Comparison of ENCODE assay signal across 29 cellular contexts in genomic region chr10:18190840-18191239, GRCh38. TPM values are rescaled to one million over a fixed set of nuclear protein-coding genes. Genes with fewer than 3 reads are reported as not detected.
"Had no signal": no experiment of that assay in that cellular context is flagged by ENCODE, and none has a peak within 500 bp of the region (broad histone marks: within the 10 kb centered on the region; RNA-seq: fewer than 3 reads in every experiment).

No MANE protein-coding gene starts in this region.

- H3K9me3 ChIP-seq: psoas muscle, spleen, suprapubic skin, testis, tibial artery, transverse colon, upper lobe of right lung, uterus had no signal

- DNase-seq: naive thymus-derived CD4-positive, alpha-beta T cell; natural killer cell; occipital lobe; posterior cingulate gyrus; psoas muscle; right cardiac atrium; spleen; stimulated activated CD4-positive, alpha-beta T cell treated with anti-CD3 and anti-CD28 coated beads, Interleukin-12 subunit alpha, Interleukin-12 subunit beta, amount 100 ng/mL, for 4 hours; stimulated activated CD4-positive, alpha-beta T cell treated with anti-CD3 and anti-CD28 coated beads, Interleukin-1b, Interleukin-23, amount 100 ng/mL, for 48 hours; stimulated activated CD4-positive, alpha-beta T cell treated with anti-CD3 and anti-CD28 coated beads, Interleukin-4, amount 100 ng/mL, for 1 hour; stimulated activated CD4-positive, alpha-beta T cell treated with anti-CD3 and anti-CD28 coated beads, Interleukin-4, amount 100 ng/mL, for 4 hours; stimulated activated CD8-positive, alpha-beta memory T cell treated with anti-CD3 and anti-CD28 coated beads, Interleukin-4, amount 100 ng/mL, for 48 hours; stimulated activated naive CD4-positive, alpha-beta T cell; stimulated activated naive CD8-positive, alpha-beta T cell treated with anti-CD3 and anti-CD28 coated beads, Interleukin-15, amount 100 ng/mL, for 72 hours; stimulated activated naive CD8-positive, alpha-beta T cell treated with anti-CD3 and anti-CD28 coated beads, Interleukin-15, Interleukin-2, amounts not matched to agents 100 U/mL and 50 U/mL, for 24 hours; substantia nigra; testis; tibial artery; transverse colon; upper lobe of right lung; uterus had no signal

- ATAC-seq: naive thymus-derived CD4-positive, alpha-beta T cell; natural killer cell; psoas muscle; right cardiac atrium; sciatic nerve; stimulated activated memory B cell treated with anti-CD40 and anti-IgM and Interleukin-4, amounts not matched to agents 10 μg/mL and 1 μg/mL and 100 μg/mL, for 72 hours; stimulated activated naive CD8-positive, alpha-beta T cell treated with anti-CD3 and anti-CD28 coated beads, Interleukin-15, amount 100 ng/mL, for 72 hours; stimulated activated naive CD8-positive, alpha-beta T cell treated with anti-CD3 and anti-CD28 coated beads, Interleukin-15, Interleukin-2, amounts not matched to agents 100 U/mL and 50 U/mL, for 24 hours; upper lobe of right lung had no signal

- H3K4me1 ChIP-seq: neural progenitor cell, parathyroid adenoma, psoas muscle, spleen had no signal

- H3K27ac ChIP-seq: neural progenitor cell, parathyroid adenoma, psoas muscle, skin epidermis, spleen, suprapubic skin, testis, tibial artery, transverse colon, upper lobe of right lung, uterus had no signal

- H3K36me3 ChIP-seq: neural progenitor cell, spleen, suprapubic skin, tibial artery, transverse colon, upper lobe of right lung, uterus had no signal

- H3K27me3 ChIP-seq: neural progenitor cell, spleen, suprapubic skin, testis, tibial artery, transverse colon, upper lobe of right lung, uterus had no signal

- H3K4me3 ChIP-seq: neural progenitor cell, psoas muscle, skin epidermis, smooth muscle cell, spleen, suprapubic skin, testis, tibial artery, transverse colon, upper lobe of right lung, uterus had no signal

RNA-seq across cellular contexts. Expression of gene CACNB2, which starts 50.6 kb away (rescaled TPM):
- total RNA-seq: natural killer cell, renal cortical epithelial cell had no signal
